Comparison of ENCODE assay signal across 8 cellular contexts in genomic region chr7:120554960-120555571, GRCh38.
DNase-seq lines count a peak whose midpoint lies in the region; ATAC-seq, FAIRE-seq and TF ChIP-seq lines count a peak whose summit lies in the region.

No MANE protein-coding gene starts in this region.

- H3K9ac ChIP-seq in HepG2 (ENCODE audit: insufficient read depth, low read depth, low read length): no peak overlapping the region

- no peak overlapping the region for H3K4me2 ChIP-seq in HepG2 (ENCODE audit: low read depth, low read length)

- no peak for TF ChIP-seq POLR2A in HepG2 (IDR thresholded peaks at IDR 0.05; ENCODE audit: insufficient read depth in 1 of 2, low read depth in 2 of 2, low read length in 2 of 2)

- H2AFZ ChIP-seq in HepG2 (ENCODE audit: low read length): no peak overlapping the region

- H3K4me3 ChIP-seq in HepG2 (replicated peaks in 1 of 3; ENCODE audit: insufficient read depth in 1 of 3, low read depth in 2 of 3, low read length in 3 of 3): no peak overlapping the region
- H3K4me3 ChIP-seq in effector memory CD4-positive, alpha-beta T cell (ENCODE audit: insufficient read depth, low read depth, low read length, poor library complexity, severe bottlenecking): no peak overlapping the region

- in situ Hi-C loops in HepG2 (cut with HindIII; ENCODE audit: extremely low pct_ligation_motif_present, low pct_unique_long_range_greater_than_20kb): loop anchor here (10.0 kb wide), 2 partner anchors 620 to 1280 kb away; no protein-coding TSS in a partner anchor

- no peaks in the 10 kb centered on the region for H3K36me3 ChIP-seq in HepG2 (replicated peaks in 1 of 2; ENCODE audit: control insufficient read depth in 1 of 2, insufficient read depth in 2 of 2, low read length in 2 of 2)
- no peaks in the 10 kb centered on the region for H3K36me3 ChIP-seq in effector memory CD4-positive, alpha-beta T cell (ENCODE audit: control insufficient read depth, insufficient read depth, low read length)

- H3K27ac Mint-ChIP-seq in MCF 10A (ENCODE audit: low read depth, unreplicated experiment): no peak overlapping the region
- no peak overlapping the region for H3K27ac Mint-ChIP-seq in CD4-positive, alpha-beta T cell

- BruUV-seq in MCF 10A (replicated peaks; lab: Mats Ljungman, UMichigan) (no TSS peak), HepG2 (replicated peaks; lab: Mats Ljungman, UMichigan) (no TSS peak)

- TF ChIP-seq EP300 in HepG2 (IDR thresholded peaks at IDR 0.05; ENCODE audit: low read depth in 2 of 2, low read length in 2 of 2) (no peak), HepG2 (CRISPR knock-in tag; IDR thresholded peaks at IDR 0.05; ENCODE audit: borderline replicate concordance) (no peak)

- TF ChIP-seq CTCF in MCF 10A (IDR thresholded peaks at IDR 0.05; ENCODE audit: unreplicated experiment) (peak; percentile 72), HepG2 (CRISPR knock-in tag; IDR thresholded peaks at IDR 0.05) (peak; percentile 65)
- no peak for TF ChIP-seq CTCF in CD4-positive, alpha-beta T cell (IDR thresholded peaks at IDR 0.05)

- no peaks in the 10 kb centered on the region for H3K4me1 Mint-ChIP-seq in MCF 10A (ENCODE audit: insufficient read depth, unreplicated experiment)
- H3K4me1 Mint-ChIP-seq in CD4-positive, alpha-beta T cell (ENCODE audit: low read depth): no peaks in the 10 kb centered on the region

- CTCF ChIA-PET in MCF 10A (lab: Yijun Ruan, JAX) (interaction anchor here (0.6 to 1.8 kb wide), 17 partner anchors 8 to 1524 kb away, joined by 3 to 17 read pairs (median 4); no protein-coding TSS in a partner anchor), HepG2 (lab: Yijun Ruan, JAX; ENCODE audit: low intra/inter-chr PET ratio, low total read pairs) (interaction anchor here (1.6 to 1.8 kb wide), 2 partner anchors 620 to 1285 kb away, joined by 11 read pairs; no protein-coding TSS in a partner anchor)
- CTCF ChIA-PET in CD4-positive, alpha-beta T cell (lab: Charles Lee): no interaction called here

- no peak; the same call in 1 of the 2 replicates for TF ChIP-seq RAD21 in HepG2 (CRISPR knock-in tag; IDR thresholded peaks at IDR 0.05)

- H4K20me1 ChIP-seq in HepG2 (ENCODE audit: insufficient read depth, low read length): no peaks in the 10 kb centered on the region

- no peaks in the 10 kb centered on the region for H3K79me2 ChIP-seq in HepG2 (ENCODE audit: insufficient read depth, low read length)

- no peak for FAIRE-seq in HepG2 (lab: Jason Lieb, UNC)

- ATAC-seq in GM19455 (IDR thresholded peaks at IDR 0.05; ENCODE audit: unreplicated experiment) (peak; percentile 78), HG03439 (IDR thresholded peaks at IDR 0.05; ENCODE audit: unreplicated experiment) (peak; percentile 88), HepG2 (peak; percentile 96)
- no peak for ATAC-seq in CD4-positive, alpha-beta T cell (ENCODE audit: poor library complexity)

- no peaks in the 10 kb centered on the region for H3K9me3 Mint-ChIP-seq in MCF 10A (ENCODE audit: unreplicated experiment)
- H3K9me3 Mint-ChIP-seq in CD4-positive, alpha-beta T cell: peaks cover 5% of the 10 kb centered on the region

- H3K27me3 ChIP-seq in HepG2 (ENCODE audit: control insufficient read depth in 1 of 2, insufficient read depth in 2 of 2, low read length in 2 of 2): no peaks in the 10 kb centered on the region
- H3K27me3 ChIP-seq in effector memory CD4-positive, alpha-beta T cell (replicated peaks; ENCODE audit: control insufficient read depth, insufficient read depth, low read length, poor library complexity, severe bottlenecking): no peaks in the 10 kb centered on the region
- H3K27me3 ChIP-seq in CD4-positive, alpha-beta T cell (ENCODE audit: control insufficient read depth, insufficient read depth, low read length): no peaks in the 10 kb centered on the region

- intact Hi-C loops in MCF 10A (cut with micrococcal nuclease): loop anchor here (1.0 to 10.0 kb wide), 5 partner anchors 220 to 1638 kb away; no protein-coding TSS in a partner anchor
- intact Hi-C loops in HepG2 (cut with micrococcal nuclease; ENCODE audit: unreplicated experiment): loop anchor here (1.0 to 10.0 kb wide), 2 partner anchors 280 to 1285 kb away; partner anchors contain the start of gene KCND2
- intact Hi-C loops in CD4-positive, alpha-beta T cell (cut with DNase I, micrococcal nuclease): no loop called here

- DNase-seq in Daoy (ENCODE audit: low read depth): peak; percentile 70
- DNase-seq in NCI-H446 (lab: John Stamatoyannopoulos, UW): peak; percentile 37 to 65
- peak; percentile 60 for DNase-seq in MCF 10A (ENCODE audit: unreplicated experiment)
- peak; percentile 49 for DNase-seq in HepG2 (ENCODE audit: low spot score)
- no peak for DNase-seq in effector memory CD4-positive, alpha-beta T cell
- DNase-seq in CD4-positive, alpha-beta T cell: no peak

- H3K4me3 Mint-ChIP-seq in MCF 10A (ENCODE audit: unreplicated experiment): no peak overlapping the region
- no peak overlapping the region for H3K4me3 Mint-ChIP-seq in CD4-positive, alpha-beta T cell

- no peak overlapping the region for H3K27ac ChIP-seq in HepG2 (ENCODE audit: extremely low read length, insufficient read depth, low read length)
- no peak overlapping the region for H3K27ac ChIP-seq in effector memory CD4-positive, alpha-beta T cell (ENCODE audit: insufficient read depth, low read length, poor library complexity, severe bottlenecking)
- no peak overlapping the region for H3K27ac ChIP-seq in CD4-positive, alpha-beta T cell (ENCODE audit: low read depth, low read length)

- H3K27me3 Mint-ChIP-seq in MCF 10A (ENCODE audit: insufficient read depth, unreplicated experiment): peaks cover 76% of the 10 kb centered on the region
- no peaks in the 10 kb centered on the region for H3K27me3 Mint-ChIP-seq in CD4-positive, alpha-beta T cell

- H3K9me3 ChIP-seq in HepG2 (ENCODE audit: low read length): no peaks in the 10 kb centered on the region
- H3K9me3 ChIP-seq in effector memory CD4-positive, alpha-beta T cell (ENCODE audit: control insufficient read depth, low read length): no peaks in the 10 kb centered on the region
- H3K9me3 ChIP-seq in CD4-positive, alpha-beta T cell (ENCODE audit: control insufficient read depth, low read length): no peaks in the 10 kb centered on the region

- no peaks in the 10 kb centered on the region for H3K36me3 Mint-ChIP-seq in MCF 10A (ENCODE audit: insufficient read depth, unreplicated experiment)
- no peaks in the 10 kb centered on the region for H3K36me3 Mint-ChIP-seq in CD4-positive, alpha-beta T cell (ENCODE audit: low read depth)

- no peaks in the 10 kb centered on the region for H3K4me1 ChIP-seq in HepG2 (ENCODE audit: insufficient read depth, low read length)
- H3K4me1 ChIP-seq in effector memory CD4-positive, alpha-beta T cell (ENCODE audit: control insufficient read depth, insufficient read depth, low read length, poor library complexity, severe bottlenecking): no peaks in the 10 kb centered on the region

- POLR2A ChIA-PET in MCF 10A (lab: Yijun Ruan, JAX): no interaction called here
- POLR2A ChIA-PET in HepG2 (lab: Yijun Ruan, JAX): no interaction called here
- POLR2A ChIA-PET in CD4-positive, alpha-beta T cell (lab: Charles Lee): no interaction called here

TF ChIP-seq in HepG2, 621 proteins besides CTCF, POLR2A, EP300 and RAD21:
- 0 out of 2 replicates have a peak, but pooled peaks have one; percentile 24 for TF ChIP-seq SMC3 (IDR thresholded peaks at IDR 0.05; ENCODE audit: low read length)
- peak; percentile 78 for TF ChIP-seq STAG1 (CRISPR knock-in tag; IDR thresholded peaks at IDR 0.05)
- TF ChIP-seq ZNF282 (IDR thresholded peaks at IDR 0.05; ENCODE audit: partially characterized antibody): no peak

Comparison
In these comparisons a context has a peak if more than half of its experiments do, and no peak if none do; other contexts are left out.
1. DNase-seq: peak in Daoy (single experiment), NCI-H446 (2 of 2), MCF 10A (single experiment) and HepG2 (single experiment); none in effector memory CD4-positive, alpha-beta T cell (0 of 3) and CD4-positive, alpha-beta T cell (0 of 10).
2. intact Hi-C loops: an anchor here in MCF 10A (1.0 to 10.0 kb wide) and HepG2 (1.0 to 10.0 kb wide); none called in CD4-positive, alpha-beta T cell.